33 cellular contexts compared by ENCODE assay signal in the genomic region with DNA sequence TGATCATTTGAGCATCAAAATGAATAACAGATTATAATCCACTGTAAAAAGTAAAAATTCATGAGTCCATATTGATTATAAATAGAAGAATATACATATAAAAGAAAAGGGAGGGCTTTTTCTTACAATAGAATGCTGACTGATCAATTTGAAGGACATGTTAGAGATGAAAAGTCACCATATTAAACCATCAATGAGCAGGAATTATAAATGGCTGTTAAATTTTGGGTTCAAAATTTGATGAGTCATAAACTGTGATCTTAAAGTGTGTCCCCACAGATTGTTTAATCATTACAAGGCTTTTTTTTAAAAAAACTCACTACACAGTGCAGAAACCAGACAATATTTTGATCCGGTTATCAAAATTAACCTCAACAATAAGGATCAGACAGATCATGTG.
"Had no signal": no experiment of that assay in that cellular context is flagged by ENCODE, and none has a peak within 500 bp of the region (broad histone marks: within the 10 kb centered on the region; RNA-seq: fewer than 3 reads in every experiment).

No MANE protein-coding gene starts in this region.

- H3K27me3 ChIP-seq: MG63 had no signal

- H3K36me3 ChIP-seq: MG63 had no signal

- H3K9me3 ChIP-seq: MG63 had no signal

- DNase-seq: MG63, MM.1S, MV-4-11, NCI-H1048, NCI-H1092, NCI-H1092 treated with DMSO at 0.1 percent for 48 hours, NCI-H1105, NCI-H1105 treated with DMSO at 0.1 percent for 48 hours, NCI-H1417 treated with DMSO at 0.1 percent for 48 hours, NCI-H1436, NCI-H1436 treated with DMSO at 0.1 percent for 48 hours, NCI-H146, NCI-H1694, NCI-H1694 treated with DMSO at 0.1 percent for 48 hours, NCI-H187, NCI-H187 treated with DMSO at 0.1 percent for 48 hours, NCI-H1930, NCI-H2029, NCI-H2029 treated with DMSO at 0.1 percent for 48 hours, NCI-H2081, NCI-H2107, NCI-H2171, NCI-H2171 treated with DMSO at 0.1 percent for 48 hours, NCI-H2227 treated with DMSO at 0.1 percent for 48 hours, NCI-H226, NCI-H345, NCI-H446, NCI-H446 treated with DMSO at 0.1 percent for 48 hours, NCI-H510A, NCI-H510A treated with DMSO at 0.1 percent for 48 hours, NCI-H524, NCI-H524 treated with DMSO at 0.1 percent for 48 hours, NCI-H526 had no signal

- H3K4me3 ChIP-seq: MG63 had no signal
